ENCODE assay signal across 1 cellular context in the genomic region with DNA sequence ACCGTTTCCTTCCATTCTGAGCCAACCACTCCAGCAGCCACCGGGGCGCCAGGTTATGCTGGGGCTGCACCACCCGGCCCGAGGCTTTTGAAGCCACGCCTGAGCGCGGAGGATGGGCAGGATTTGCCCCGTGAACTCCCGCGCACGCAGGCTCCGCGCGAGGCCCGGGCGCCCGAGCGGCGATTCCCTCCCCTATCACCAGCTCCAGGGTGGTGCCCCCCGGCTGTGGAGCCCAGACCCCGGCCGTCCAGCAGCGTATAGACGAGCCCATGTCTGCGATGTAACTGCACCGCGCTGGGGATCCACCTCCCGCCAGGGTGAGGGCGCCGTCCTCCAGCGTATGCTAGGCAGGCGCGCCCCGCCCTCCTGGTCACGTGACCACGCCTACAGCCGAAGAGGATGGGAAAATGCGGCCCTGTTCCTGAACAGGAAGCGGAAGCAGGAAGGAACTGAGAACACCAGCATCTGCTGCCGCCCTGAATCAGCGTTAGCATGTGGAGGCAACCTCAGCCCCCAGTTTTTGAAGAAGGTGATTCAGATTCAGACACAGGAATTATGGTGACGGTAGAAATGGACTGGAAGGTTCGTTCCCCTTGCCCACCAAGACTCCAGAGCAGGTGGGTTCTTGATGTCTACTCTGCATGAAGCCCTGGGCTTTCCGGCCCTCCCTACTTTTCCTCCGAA.
A peak's percentile ranks its signal among the peaks of the same experiment; 100 is the strongest.
TF ChIP-seq lines count a peak whose summit lies in the region.

No MANE protein-coding gene starts in this region.

TF ChIP-seq in WTC11, 78 proteins besides CTCF, POLR2A, EP300 and RAD21 (continued from another document):
- TF ChIP-seq IRF2 (CRISPR knock-in tag; IDR thresholded peaks at IDR 0.05; ENCODE audit: borderline replicate concordance, low read depth): no peak
- peak; percentile 96 for TF ChIP-seq ZNF232 (CRISPR knock-in tag; IDR thresholded peaks at IDR 0.05)
- TF ChIP-seq CREM (CRISPR knock-in tag; IDR thresholded peaks at IDR 0.05): peak; percentile 41; the same call in 1 of the 2 replicates
- TF ChIP-seq, protein P1, sequence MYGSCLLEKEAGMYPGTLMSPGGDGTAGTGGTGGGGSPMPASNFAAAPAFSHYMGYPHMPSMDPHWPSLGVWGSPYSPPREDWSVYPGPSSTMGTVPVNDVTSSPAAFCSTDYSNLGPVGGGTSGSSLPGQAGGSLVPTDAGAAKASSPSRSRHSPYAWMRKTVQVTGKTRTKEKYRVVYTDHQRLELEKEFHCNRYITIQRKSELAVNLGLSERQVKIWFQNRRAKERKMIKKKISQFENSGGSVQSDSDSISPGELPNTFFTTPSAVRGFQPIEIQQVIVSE (CRISPR knock-in tag; IDR thresholded peaks at IDR 0.05; ENCODE audit: borderline replicate concordance): no peak
- TF ChIP-seq NFATC4 (CRISPR knock-in tag; IDR thresholded peaks at IDR 0.05): no peak
- TF ChIP-seq, protein P2, sequence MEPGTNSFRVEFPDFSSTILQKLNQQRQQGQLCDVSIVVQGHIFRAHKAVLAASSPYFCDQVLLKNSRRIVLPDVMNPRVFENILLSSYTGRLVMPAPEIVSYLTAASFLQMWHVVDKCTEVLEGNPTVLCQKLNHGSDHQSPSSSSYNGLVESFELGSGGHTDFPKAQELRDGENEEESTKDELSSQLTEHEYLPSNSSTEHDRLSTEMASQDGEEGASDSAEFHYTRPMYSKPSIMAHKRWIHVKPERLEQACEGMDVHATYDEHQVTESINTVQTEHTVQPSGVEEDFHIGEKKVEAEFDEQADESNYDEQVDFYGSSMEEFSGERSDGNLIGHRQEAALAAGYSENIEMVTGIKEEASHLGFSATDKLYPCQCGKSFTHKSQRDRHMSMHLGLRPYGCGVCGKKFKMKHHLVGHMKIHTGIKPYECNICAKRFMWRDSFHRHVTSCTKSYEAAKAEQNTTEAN (CRISPR knock-in tag; IDR thresholded peaks at IDR 0.05): peak; percentile 88
- TF ChIP-seq KAT7 (CRISPR knock-in tag; IDR thresholded peaks at IDR 0.05; ENCODE audit: borderline replicate concordance): peak; percentile 82
- TF ChIP-seq, protein P3, sequence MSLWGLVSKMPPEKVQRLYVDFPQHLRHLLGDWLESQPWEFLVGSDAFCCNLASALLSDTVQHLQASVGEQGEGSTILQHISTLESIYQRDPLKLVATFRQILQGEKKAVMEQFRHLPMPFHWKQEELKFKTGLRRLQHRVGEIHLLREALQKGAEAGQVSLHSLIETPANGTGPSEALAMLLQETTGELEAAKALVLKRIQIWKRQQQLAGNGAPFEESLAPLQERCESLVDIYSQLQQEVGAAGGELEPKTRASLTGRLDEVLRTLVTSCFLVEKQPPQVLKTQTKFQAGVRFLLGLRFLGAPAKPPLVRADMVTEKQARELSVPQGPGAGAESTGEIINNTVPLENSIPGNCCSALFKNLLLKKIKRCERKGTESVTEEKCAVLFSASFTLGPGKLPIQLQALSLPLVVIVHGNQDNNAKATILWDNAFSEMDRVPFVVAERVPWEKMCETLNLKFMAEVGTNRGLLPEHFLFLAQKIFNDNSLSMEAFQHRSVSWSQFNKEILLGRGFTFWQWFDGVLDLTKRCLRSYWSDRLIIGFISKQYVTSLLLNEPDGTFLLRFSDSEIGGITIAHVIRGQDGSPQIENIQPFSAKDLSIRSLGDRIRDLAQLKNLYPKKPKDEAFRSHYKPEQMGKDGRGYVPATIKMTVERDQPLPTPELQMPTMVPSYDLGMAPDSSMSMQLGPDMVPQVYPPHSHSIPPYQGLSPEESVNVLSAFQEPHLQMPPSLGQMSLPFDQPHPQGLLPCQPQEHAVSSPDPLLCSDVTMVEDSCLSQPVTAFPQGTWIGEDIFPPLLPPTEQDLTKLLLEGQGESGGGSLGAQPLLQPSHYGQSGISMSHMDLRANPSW (CRISPR knock-in tag; conservative IDR thresholded peaks at IDR 0.05; ENCODE audit: low read depth): no peak
- TF ChIP-seq, protein P4, sequence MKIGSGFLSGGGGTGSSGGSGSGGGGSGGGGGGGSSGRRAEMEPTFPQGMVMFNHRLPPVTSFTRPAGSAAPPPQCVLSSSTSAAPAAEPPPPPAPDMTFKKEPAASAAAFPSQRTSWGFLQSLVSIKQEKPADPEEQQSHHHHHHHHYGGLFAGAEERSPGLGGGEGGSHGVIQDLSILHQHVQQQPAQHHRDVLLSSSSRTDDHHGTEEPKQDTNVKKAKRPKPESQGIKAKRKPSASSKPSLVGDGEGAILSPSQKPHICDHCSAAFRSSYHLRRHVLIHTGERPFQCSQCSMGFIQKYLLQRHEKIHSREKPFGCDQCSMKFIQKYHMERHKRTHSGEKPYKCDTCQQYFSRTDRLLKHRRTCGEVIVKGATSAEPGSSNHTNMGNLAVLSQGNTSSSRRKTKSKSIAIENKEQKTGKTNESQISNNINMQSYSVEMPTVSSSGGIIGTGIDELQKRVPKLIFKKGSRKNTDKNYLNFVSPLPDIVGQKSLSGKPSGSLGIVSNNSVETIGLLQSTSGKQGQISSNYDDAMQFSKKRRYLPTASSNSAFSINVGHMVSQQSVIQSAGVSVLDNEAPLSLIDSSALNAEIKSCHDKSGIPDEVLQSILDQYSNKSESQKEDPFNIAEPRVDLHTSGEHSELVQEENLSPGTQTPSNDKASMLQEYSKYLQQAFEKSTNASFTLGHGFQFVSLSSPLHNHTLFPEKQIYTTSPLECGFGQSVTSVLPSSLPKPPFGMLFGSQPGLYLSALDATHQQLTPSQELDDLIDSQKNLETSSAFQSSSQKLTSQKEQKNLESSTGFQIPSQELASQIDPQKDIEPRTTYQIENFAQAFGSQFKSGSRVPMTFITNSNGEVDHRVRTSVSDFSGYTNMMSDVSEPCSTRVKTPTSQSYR (CRISPR knock-in tag; IDR thresholded peaks at IDR 0.05): peak; percentile 88; the same call in 1 of the 2 replicates
- TF ChIP-seq, protein P5, sequence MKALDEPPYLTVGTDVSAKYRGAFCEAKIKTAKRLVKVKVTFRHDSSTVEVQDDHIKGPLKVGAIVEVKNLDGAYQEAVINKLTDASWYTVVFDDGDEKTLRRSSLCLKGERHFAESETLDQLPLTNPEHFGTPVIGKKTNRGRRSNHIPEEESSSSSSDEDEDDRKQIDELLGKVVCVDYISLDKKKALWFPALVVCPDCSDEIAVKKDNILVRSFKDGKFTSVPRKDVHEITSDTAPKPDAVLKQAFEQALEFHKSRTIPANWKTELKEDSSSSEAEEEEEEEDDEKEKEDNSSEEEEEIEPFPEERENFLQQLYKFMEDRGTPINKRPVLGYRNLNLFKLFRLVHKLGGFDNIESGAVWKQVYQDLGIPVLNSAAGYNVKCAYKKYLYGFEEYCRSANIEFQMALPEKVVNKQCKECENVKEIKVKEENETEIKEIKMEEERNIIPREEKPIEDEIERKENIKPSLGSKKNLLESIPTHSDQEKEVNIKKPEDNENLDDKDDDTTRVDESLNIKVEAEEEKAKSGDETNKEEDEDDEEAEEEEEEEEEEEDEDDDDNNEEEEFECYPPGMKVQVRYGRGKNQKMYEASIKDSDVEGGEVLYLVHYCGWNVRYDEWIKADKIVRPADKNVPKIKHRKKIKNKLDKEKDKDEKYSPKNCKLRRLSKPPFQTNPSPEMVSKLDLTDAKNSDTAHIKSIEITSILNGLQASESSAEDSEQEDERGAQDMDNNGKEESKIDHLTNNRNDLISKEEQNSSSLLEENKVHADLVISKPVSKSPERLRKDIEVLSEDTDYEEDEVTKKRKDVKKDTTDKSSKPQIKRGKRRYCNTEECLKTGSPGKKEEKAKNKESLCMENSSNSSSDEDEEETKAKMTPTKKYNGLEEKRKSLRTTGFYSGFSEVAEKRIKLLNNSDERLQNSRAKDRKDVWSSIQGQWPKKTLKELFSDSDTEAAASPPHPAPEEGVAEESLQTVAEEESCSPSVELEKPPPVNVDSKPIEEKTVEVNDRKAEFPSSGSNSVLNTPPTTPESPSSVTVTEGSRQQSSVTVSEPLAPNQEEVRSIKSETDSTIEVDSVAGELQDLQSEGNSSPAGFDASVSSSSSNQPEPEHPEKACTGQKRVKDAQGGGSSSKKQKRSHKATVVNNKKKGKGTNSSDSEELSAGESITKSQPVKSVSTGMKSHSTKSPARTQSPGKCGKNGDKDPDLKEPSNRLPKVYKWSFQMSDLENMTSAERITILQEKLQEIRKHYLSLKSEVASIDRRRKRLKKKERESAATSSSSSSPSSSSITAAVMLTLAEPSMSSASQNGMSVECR (CRISPR knock-in tag; IDR thresholded peaks at IDR 0.05; ENCODE audit: borderline replicate concordance): peak; percentile 96
- TF ChIP-seq, protein P6, sequence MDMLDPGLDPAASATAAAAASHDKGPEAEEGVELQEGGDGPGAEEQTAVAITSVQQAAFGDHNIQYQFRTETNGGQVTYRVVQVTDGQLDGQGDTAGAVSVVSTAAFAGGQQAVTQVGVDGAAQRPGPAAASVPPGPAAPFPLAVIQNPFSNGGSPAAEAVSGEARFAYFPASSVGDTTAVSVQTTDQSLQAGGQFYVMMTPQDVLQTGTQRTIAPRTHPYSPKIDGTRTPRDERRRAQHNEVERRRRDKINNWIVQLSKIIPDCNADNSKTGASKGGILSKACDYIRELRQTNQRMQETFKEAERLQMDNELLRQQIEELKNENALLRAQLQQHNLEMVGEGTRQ (CRISPR knock-in tag; IDR thresholded peaks at IDR 0.05): peak; percentile 98
- no peak for TF ChIP-seq MXD4 (CRISPR knock-in tag; IDR thresholded peaks at IDR 0.05; ENCODE audit: borderline replicate concordance)
- no peak for TF ChIP-seq ZNF317 (CRISPR knock-in tag; IDR thresholded peaks at IDR 0.05; ENCODE audit: borderline replicate concordance, low read depth)
- no peak; the same call in 1 of the 2 replicates for TF ChIP-seq MYBL2 (CRISPR knock-in tag; IDR thresholded peaks at IDR 0.05)
- TF ChIP-seq NFYB (CRISPR knock-in tag; conservative IDR thresholded peaks at IDR 0.05; ENCODE audit: low read depth): no peak; the same call in 1 of the 2 replicates
- no peak for TF ChIP-seq ELF4 (CRISPR knock-in tag; IDR thresholded peaks at IDR 0.05; ENCODE audit: low read depth)
- TF ChIP-seq, protein P7, sequence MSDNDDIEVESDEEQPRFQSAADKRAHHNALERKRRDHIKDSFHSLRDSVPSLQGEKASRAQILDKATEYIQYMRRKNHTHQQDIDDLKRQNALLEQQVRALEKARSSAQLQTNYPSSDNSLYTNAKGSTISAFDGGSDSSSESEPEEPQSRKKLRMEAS (CRISPR knock-in tag; IDR thresholded peaks at IDR 0.05): peak; percentile 98
- TF ChIP-seq NR2C2 (CRISPR knock-in tag; IDR thresholded peaks at IDR 0.05): peak; percentile 74
- TF ChIP-seq TEAD4 (CRISPR knock-in tag; IDR thresholded peaks at IDR 0.05): peak; percentile 89; the same call in 1 of the 2 replicates
- TF ChIP-seq ZNF121 (CRISPR knock-in tag; IDR thresholded peaks at IDR 0.05): 0 out of 2 replicates have a peak, but pooled peaks have one; percentile 24
- TF ChIP-seq NR3C1 (CRISPR knock-in tag; conservative IDR thresholded peaks at IDR 0.05; ENCODE audit: low read depth): no peak
- TF ChIP-seq HMGA2 (CRISPR knock-in tag; IDR thresholded peaks at IDR 0.05): no peak
- TF ChIP-seq, protein P8, sequence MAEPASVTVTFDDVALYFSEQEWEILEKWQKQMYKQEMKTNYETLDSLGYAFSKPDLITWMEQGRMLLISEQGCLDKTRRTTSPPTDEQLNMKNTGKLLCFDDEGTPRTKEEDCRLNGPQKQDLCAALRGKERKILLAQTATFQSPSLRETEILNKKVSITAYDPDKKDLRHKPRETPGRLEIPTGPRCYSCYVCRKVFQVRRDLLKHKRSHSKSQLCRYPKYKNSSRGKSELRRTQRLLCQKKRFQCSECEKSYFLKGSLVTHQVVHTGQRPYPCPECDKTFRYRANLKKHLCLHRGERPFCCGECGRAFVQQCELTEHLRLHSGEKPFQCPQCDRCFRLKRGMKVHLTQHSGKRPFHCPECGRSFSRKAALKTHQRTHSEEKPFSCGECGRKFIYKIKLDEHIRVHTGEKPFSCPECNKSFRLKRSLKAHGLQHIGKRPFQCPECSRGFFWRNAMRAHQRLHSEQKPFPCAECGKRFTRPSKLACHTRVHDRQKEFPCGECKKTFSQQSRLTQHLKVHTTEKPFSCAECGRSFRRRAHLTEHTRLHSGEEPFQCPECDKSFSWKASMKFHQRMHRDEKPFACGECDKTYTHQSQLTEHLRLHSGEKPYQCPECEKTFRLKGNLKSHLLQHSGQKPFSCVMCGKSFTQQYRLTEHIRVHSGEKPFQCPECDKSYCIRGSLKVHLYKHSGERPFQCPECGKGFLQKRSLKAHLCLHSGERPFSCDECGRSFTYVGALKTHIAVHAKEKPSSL (CRISPR knock-in tag; conservative IDR thresholded peaks at IDR 0.05): no peak
- peak; percentile 92; the same call in 1 of the 2 replicates for TF ChIP-seq ZNF219 (CRISPR knock-in tag; IDR thresholded peaks at IDR 0.05; ENCODE audit: borderline replicate concordance)
- peak; percentile 87; the same call in 1 of the 2 replicates for TF ChIP-seq NFE2L1 (CRISPR knock-in tag; IDR thresholded peaks at IDR 0.05)
- no peak for TF ChIP-seq ZNF671 (CRISPR knock-in tag; IDR thresholded peaks at IDR 0.05)
- TF ChIP-seq, protein P9, sequence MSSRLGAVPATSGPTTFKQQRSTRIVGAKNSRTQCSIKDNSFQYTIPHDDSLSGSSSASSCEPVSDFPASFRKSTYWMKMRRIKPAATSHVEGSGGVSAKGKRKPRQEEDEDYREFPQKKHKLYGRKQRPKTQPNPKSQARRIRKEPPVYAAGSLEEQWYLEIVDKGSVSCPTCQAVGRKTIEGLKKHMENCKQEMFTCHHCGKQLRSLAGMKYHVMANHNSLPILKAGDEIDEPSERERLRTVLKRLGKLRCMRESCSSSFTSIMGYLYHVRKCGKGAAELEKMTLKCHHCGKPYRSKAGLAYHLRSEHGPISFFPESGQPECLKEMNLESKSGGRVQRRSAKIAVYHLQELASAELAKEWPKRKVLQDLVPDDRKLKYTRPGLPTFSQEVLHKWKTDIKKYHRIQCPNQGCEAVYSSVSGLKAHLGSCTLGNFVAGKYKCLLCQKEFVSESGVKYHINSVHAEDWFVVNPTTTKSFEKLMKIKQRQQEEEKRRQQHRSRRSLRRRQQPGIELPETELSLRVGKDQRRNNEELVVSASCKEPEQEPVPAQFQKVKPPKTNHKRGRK (CRISPR knock-in tag; IDR thresholded peaks at IDR 0.05; ENCODE audit: borderline replicate concordance): no peak
- TF ChIP-seq, protein P10, sequence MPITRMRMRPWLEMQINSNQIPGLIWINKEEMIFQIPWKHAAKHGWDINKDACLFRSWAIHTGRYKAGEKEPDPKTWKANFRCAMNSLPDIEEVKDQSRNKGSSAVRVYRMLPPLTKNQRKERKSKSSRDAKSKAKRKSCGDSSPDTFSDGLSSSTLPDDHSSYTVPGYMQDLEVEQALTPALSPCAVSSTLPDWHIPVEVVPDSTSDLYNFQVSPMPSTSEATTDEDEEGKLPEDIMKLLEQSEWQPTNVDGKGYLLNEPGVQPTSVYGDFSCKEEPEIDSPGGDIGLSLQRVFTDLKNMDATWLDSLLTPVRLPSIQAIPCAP (CRISPR knock-in tag; IDR thresholded peaks at IDR 0.05): peak; percentile 80; the same call in 1 of the 2 replicates
- TF ChIP-seq, protein P11, sequence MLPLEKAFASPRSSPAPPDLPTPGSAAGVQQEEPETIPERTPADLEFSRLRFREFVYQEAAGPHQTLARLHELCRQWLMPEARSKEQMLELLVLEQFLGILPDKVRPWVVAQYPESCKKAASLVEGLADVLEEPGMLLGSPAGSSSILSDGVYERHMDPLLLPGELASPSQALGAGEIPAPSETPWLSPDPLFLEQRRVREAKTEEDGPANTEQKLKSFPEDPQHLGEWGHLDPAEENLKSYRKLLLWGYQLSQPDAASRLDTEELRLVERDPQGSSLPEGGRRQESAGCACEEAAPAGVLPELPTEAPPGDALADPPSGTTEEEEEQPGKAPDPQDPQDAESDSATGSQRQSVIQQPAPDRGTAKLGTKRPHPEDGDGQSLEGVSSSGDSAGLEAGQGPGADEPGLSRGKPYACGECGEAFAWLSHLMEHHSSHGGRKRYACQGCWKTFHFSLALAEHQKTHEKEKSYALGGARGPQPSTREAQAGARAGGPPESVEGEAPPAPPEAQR (CRISPR knock-in tag; IDR thresholded peaks at IDR 0.05): no peak
